In genomic region chr6:90271831-90272230, GRCh38 we compare ENCODE assay signal across 16 cellular contexts. TPM values are rescaled to one million over a fixed set of nuclear protein-coding genes. Genes with fewer than 3 reads are reported as not detected.
A peak's percentile ranks its signal among the peaks of the same experiment; 100 is the strongest.
DNase-seq lines count a peak whose midpoint lies in the region; ATAC-seq and TF ChIP-seq lines count a peak whose summit lies in the region.
"Had no signal": no experiment of that assay in that cellular context is flagged by ENCODE, and none has a peak within 500 bp of the region (broad histone marks: within the 10 kb centered on the region; RNA-seq: fewer than 3 reads in every experiment).

No MANE protein-coding gene starts in this region.

- TF ChIP-seq CTCF in neutrophil (IDR thresholded peaks at IDR 0.05), result no peak

- H3K9me3 Mint-ChIP-seq in activated T-cell treated with anti-CD3 and anti-CD28 coated beads, Interleukin-2, amount 50 U/mL, for 24 hours, result no peaks in the 10 kb centered on the region
- peaks cover 0 to 5% (median 2%) of the 10 kb centered on the region in 3 donors for H3K9me3 Mint-ChIP-seq in IgD-negative memory B cell
- H3K9me3 Mint-ChIP-seq in activated T-helper 2 cell treated with anti-CD3 and anti-CD28 coated beads, Interferon-gamma antibody, Interleukin-2, Interleukin-4, amounts not matched to agents 10 μg/mL and 5 μg/mL and 100 μg/mL, durations not matched to agents 14 hours and 24 hours and 36 hours, result peaks cover 11% of the 10 kb centered on the region

- peak overlapping the region; percentile 72 for H3K4me3 Mint-ChIP-seq in activated T-cell treated with anti-CD3 and anti-CD28 coated beads, Interleukin-2, amount 50 U/mL, for 24 hours
- peak overlapping the region; percentile 3 to 79 (median 33) for H3K4me3 Mint-ChIP-seq in IgD-negative memory B cell
- peak overlapping the region; percentile 6 for H3K4me3 Mint-ChIP-seq in activated T-helper 2 cell treated with anti-CD3 and anti-CD28 coated beads, Interferon-gamma antibody, Interleukin-2, Interleukin-4, amounts not matched to agents 10 μg/mL and 5 μg/mL and 100 μg/mL, durations not matched to agents 14 hours and 24 hours and 36 hours (ENCODE audit: low read depth)

- H3K27ac ChIP-seq in neutrophil, result peak overlapping the region; percentile 54
- H3K27ac ChIP-seq: esophagus muscularis mucosa, left lung had no signal

- H3K9me3 ChIP-seq in neutrophil, result no peaks in the 10 kb centered on the region
- H3K9me3 ChIP-seq: esophagus muscularis mucosa had no signal

- no peaks in the 10 kb centered on the region for H3K27me3 ChIP-seq in neutrophil
- H3K27me3 ChIP-seq: esophagus muscularis mucosa, left lung had no signal

- ATAC-seq in GM19035 (IDR thresholded peaks at IDR 0.05; ENCODE audit: unreplicated experiment), result no peak
- ATAC-seq in GM19467 (IDR thresholded peaks at IDR 0.05; ENCODE audit: unreplicated experiment), result no peak
- ATAC-seq in HG03469 (IDR thresholded peaks at IDR 0.05; ENCODE audit: unreplicated experiment), result no peak
- ATAC-seq: HepG2, left lung had no signal

- peaks cover 0 to 11% of the 10 kb centered on the region in 2 experiments for H3K4me1 ChIP-seq in neutrophil (ENCODE audit: control insufficient read depth in 1 of 2, insufficient read depth in 1 of 2, low read depth in 1 of 2, low read length in 1 of 2)
- H3K4me1 ChIP-seq: esophagus muscularis mucosa, left lung had no signal

- DNase-seq in activated T-cell treated with anti-CD3 and anti-CD28 coated beads, Interleukin-2, amount 50 U/mL, for 24 hours, result no peak
- DNase-seq in activated T-cell treated with anti-CD3 and anti-CD28 coated beads for 4 hours, result no peak
- DNase-seq in activated T-helper 2 cell treated with anti-CD3 and anti-CD28 coated beads, Interferon-gamma antibody, Interleukin-2, Interleukin-4, amounts not matched to agents 10 μg/mL and 5 μg/mL and 100 μg/mL, durations not matched to agents 14 hours and 24 hours and 36 hours (ENCODE audit: low spot score), result no peak
- DNase-seq: amniotic stem cell, DND-41, GOT3, left lung, occipital lobe, trophoblast cell had no signal

- no peaks in the 10 kb centered on the region for H3K27me3 Mint-ChIP-seq in activated T-cell treated with anti-CD3 and anti-CD28 coated beads, Interleukin-2, amount 50 U/mL, for 24 hours
- H3K27me3 Mint-ChIP-seq in IgD-negative memory B cell, result peaks cover 1% of the 10 kb centered on the region
- H3K27me3 Mint-ChIP-seq in activated T-helper 2 cell treated with anti-CD3 and anti-CD28 coated beads, Interferon-gamma antibody, Interleukin-2, Interleukin-4, amounts not matched to agents 10 μg/mL and 5 μg/mL and 100 μg/mL, durations not matched to agents 14 hours and 24 hours and 36 hours (ENCODE audit: low read depth), result no peaks in the 10 kb centered on the region

- peak overlapping the region; percentile 96 for H3K27ac Mint-ChIP-seq in activated T-cell treated with anti-CD3 and anti-CD28 coated beads, Interleukin-2, amount 50 U/mL, for 24 hours
- peak overlapping the region; percentile 88 to 95 (median 91) for H3K27ac Mint-ChIP-seq in IgD-negative memory B cell
- peak overlapping the region; percentile 97 for H3K27ac Mint-ChIP-seq in activated T-helper 2 cell treated with anti-CD3 and anti-CD28 coated beads, Interferon-gamma antibody, Interleukin-2, Interleukin-4, amounts not matched to agents 10 μg/mL and 5 μg/mL and 100 μg/mL, durations not matched to agents 14 hours and 24 hours and 36 hours

- peaks cover 71% of the 10 kb centered on the region for H3K36me3 Mint-ChIP-seq in activated T-cell treated with anti-CD3 and anti-CD28 coated beads, Interleukin-2, amount 50 U/mL, for 24 hours (ENCODE audit: low read depth)
- peaks cover 10% of the 10 kb centered on the region for H3K36me3 Mint-ChIP-seq in IgD-negative memory B cell
- peaks cover 74% of the 10 kb centered on the region for H3K36me3 Mint-ChIP-seq in activated T-helper 2 cell treated with anti-CD3 and anti-CD28 coated beads, Interferon-gamma antibody, Interleukin-2, Interleukin-4, amounts not matched to agents 10 μg/mL and 5 μg/mL and 100 μg/mL, durations not matched to agents 14 hours and 24 hours and 36 hours (ENCODE audit: low read depth)

- peaks cover 92% of the 10 kb centered on the region for H3K4me1 Mint-ChIP-seq in activated T-cell treated with anti-CD3 and anti-CD28 coated beads, Interleukin-2, amount 50 U/mL, for 24 hours (ENCODE audit: low read depth)
- H3K4me1 Mint-ChIP-seq in IgD-negative memory B cell, result peaks cover 29 to 53% (median 40%) of the 10 kb centered on the region in 3 donors
- peaks cover 81% of the 10 kb centered on the region for H3K4me1 Mint-ChIP-seq in activated T-helper 2 cell treated with anti-CD3 and anti-CD28 coated beads, Interferon-gamma antibody, Interleukin-2, Interleukin-4, amounts not matched to agents 10 μg/mL and 5 μg/mL and 100 μg/mL, durations not matched to agents 14 hours and 24 hours and 36 hours (ENCODE audit: low read depth)

- intact Hi-C loops in activated T-helper 2 cell treated with anti-CD3 and anti-CD28 coated beads, Interferon-gamma antibody, Interleukin-2, Interleukin-4, amounts not matched to agents 10 μg/mL and 5 μg/mL and 100 μg/mL, durations not matched to agents 14 hours and 24 hours and 36 hours (cut with micrococcal nuclease), result loop anchor here (5.0 kb wide), 1 partner anchor 245 kb away; no protein-coding TSS in a partner anchor

- H3K36me3 ChIP-seq in neutrophil, result no peaks in the 10 kb centered on the region
- H3K36me3 ChIP-seq: left lung had no signal

- H3K4me3 ChIP-seq in neutrophil (ENCODE audit: low read depth in 1 of 2, low read length in 1 of 2), result no peak overlapping the region
- H3K4me3 ChIP-seq: esophagus muscularis mucosa, left lung had no signal

RNA-seq across cellular contexts. Expression of gene BACH2, which starts 24.8 kb away (rescaled TPM):
- 21.2 TPM for polyA plus RNA-seq in IgD-negative memory B cell
- total RNA-seq in activated T-helper 2 cell treated with anti-CD3 and anti-CD28 coated beads, Interferon-gamma antibody, Interleukin-2, Interleukin-4, amounts not matched to agents 10 μg/mL and 5 μg/mL and 100 μg/mL, durations not matched to agents 14 hours and 24 hours and 36 hours, result 88.8 and 89.7 TPM in 2 replicates
- total RNA-seq: HepG2 had no signal

Comparison
In these comparisons a context has a peak if more than half of its experiments do, and no peak if none do; other contexts are left out.
1. H3K4me3 Mint-ChIP-seq: peak in every context shown above with its lines; median percentile 72 in activated T-cell treated with anti-CD3 and anti-CD28 coated beads, Interleukin-2, amount 50 U/mL, for 24 hours; 33 in IgD-negative memory B cell; 6 in activated T-helper 2 cell treated with anti-CD3 and anti-CD28 coated beads, Interferon-gamma antibody, Interleukin-2, Interleukin-4, amounts not matched to agents 10 μg/mL and 5 μg/mL and 100 μg/mL, durations not matched to agents 14 hours and 24 hours and 36 hours.